In the genomic region with DNA sequence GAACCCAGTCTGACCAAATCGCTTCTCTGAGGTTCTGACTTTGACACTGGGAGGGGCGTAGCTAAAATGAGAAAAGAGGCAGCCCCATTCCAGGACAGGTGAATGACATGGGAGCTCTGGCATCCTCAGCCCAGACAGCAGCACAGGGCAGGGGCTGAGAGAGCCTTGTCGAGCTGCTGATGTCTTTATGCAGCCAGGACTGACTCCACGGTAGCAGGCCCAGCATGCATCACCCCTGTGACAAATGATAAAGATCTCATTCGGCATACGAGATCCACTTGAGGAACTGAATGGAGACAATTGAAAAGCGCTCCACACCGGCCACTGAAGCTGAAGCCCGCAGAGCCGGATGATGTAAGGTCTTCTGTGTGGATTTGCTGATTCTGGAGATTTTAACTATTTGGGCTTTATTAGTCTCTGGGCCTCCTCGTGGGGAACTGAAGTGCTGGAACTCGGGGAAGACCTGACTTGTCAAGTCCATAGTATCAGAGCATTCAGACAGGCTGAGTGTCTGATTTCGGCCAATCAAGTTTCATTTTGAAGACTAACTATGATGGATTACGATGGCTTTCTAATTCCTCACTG, we compare ENCODE assay signal across 2 cellular contexts.
TF ChIP-seq lines count a peak whose summit lies in the region.

No MANE protein-coding gene starts in this region.

TF ChIP-seq in HCT116, 20 proteins besides CTCF, POLR2A, EP300 and RAD21:
- TF ChIP-seq POLR2AphosphoS5 (IDR thresholded peaks at IDR 0.05; ENCODE audit: low read depth, low read length), result no peak
- no peak for TF ChIP-seq JUND (IDR thresholded peaks at IDR 0.05)
- no peak for TF ChIP-seq CEBPB (IDR thresholded peaks at IDR 0.05; ENCODE audit: low read depth)
- no peak for TF ChIP-seq EGR1 (IDR thresholded peaks at IDR 0.05; ENCODE audit: low read depth)
- no peak for TF ChIP-seq TCF7L2 (IDR thresholded peaks at IDR 0.05; ENCODE audit: borderline replicate concordance, extremely low read depth, insufficient read depth, insufficient read length)
TF ChIP-seq in HCT116: peak in this region for 0.

TF ChIP-seq in SK-N-SH, 30 proteins besides CTCF, POLR2A, EP300 and RAD21:
- TF ChIP-seq JUND (IDR thresholded peaks at IDR 0.05) (no peak), ELF1 (IDR thresholded peaks at IDR 0.05) (no peak), CHD2 (IDR thresholded peaks at IDR 0.05; ENCODE audit: low read length, partially characterized antibody) (no peak), FOXJ3 (CRISPR knock-in tag; IDR thresholded peaks at IDR 0.05) (no peak)
- TF ChIP-seq, protein P1, sequence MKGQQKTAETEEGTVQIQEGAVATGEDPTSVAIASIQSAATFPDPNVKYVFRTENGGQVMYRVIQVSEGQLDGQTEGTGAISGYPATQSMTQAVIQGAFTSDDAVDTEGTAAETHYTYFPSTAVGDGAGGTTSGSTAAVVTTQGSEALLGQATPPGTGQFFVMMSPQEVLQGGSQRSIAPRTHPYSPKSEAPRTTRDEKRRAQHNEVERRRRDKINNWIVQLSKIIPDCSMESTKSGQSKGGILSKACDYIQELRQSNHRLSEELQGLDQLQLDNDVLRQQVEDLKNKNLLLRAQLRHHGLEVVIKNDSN (IDR thresholded peaks at IDR 0.05; ENCODE audit: borderline replicate concordance, low read depth), result no peak
- TF ChIP-seq, protein P2, sequence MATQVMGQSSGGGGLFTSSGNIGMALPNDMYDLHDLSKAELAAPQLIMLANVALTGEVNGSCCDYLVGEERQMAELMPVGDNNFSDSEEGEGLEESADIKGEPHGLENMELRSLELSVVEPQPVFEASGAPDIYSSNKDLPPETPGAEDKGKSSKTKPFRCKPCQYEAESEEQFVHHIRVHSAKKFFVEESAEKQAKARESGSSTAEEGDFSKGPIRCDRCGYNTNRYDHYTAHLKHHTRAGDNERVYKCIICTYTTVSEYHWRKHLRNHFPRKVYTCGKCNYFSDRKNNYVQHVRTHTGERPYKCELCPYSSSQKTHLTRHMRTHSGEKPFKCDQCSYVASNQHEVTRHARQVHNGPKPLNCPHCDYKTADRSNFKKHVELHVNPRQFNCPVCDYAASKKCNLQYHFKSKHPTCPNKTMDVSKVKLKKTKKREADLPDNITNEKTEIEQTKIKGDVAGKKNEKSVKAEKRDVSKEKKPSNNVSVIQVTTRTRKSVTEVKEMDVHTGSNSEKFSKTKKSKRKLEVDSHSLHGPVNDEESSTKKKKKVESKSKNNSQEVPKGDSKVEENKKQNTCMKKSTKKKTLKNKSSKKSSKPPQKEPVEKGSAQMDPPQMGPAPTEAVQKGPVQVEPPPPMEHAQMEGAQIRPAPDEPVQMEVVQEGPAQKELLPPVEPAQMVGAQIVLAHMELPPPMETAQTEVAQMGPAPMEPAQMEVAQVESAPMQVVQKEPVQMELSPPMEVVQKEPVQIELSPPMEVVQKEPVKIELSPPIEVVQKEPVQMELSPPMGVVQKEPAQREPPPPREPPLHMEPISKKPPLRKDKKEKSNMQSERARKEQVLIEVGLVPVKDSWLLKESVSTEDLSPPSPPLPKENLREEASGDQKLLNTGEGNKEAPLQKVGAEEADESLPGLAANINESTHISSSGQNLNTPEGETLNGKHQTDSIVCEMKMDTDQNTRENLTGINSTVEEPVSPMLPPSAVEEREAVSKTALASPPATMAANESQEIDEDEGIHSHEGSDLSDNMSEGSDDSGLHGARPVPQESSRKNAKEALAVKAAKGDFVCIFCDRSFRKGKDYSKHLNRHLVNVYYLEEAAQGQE (IDR thresholded peaks at IDR 0.05; ENCODE audit: low read depth, low read length), result no peak
